In the genomic region with DNA sequence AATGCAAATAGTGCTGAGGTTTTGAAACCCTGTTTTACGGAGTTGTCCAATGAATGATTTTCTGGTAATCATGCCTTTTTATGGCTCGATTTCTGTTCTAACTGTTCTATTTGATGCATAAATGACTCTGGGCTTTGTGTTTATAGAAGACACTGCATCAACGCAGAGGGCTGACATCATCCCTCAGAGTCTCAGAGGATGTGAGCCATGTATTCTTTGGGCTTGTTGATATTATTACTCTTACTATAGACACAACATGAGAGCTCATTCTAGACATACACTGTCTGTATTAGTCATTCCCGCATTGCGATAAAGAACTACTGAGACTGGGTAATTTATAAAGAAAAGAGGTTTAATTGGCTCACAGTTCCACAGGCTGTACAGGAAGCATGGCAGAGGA, we compare ENCODE assay signal across 28 cellular contexts. TPM values are rescaled to one million over a fixed set of nuclear protein-coding genes. Genes with fewer than 3 reads are reported as not detected.
DNase-seq lines count a peak whose midpoint lies in the region; ATAC-seq and TF ChIP-seq lines count a peak whose summit lies in the region.
"Had no signal": no experiment of that assay in that cellular context is flagged by ENCODE, and none has a peak within 500 bp of the region (broad histone marks: within the 10 kb centered on the region; RNA-seq: fewer than 3 reads in every experiment).

No MANE protein-coding gene starts in this region.

- H3K4me1 ChIP-seq in body of pancreas, result peaks cover 6% of the 10 kb centered on the region
- H3K4me1 ChIP-seq: SJCRH30, spleen, vagina had no signal

- H3K4me3 Mint-ChIP-seq in stimulated activated naive CD8-positive, alpha-beta T cell treated with anti-CD3 and anti-CD28 coated beads, Interleukin-15, amount 100 ng/mL, for 72 hours, result no peak overlapping the region
- H3K4me3 Mint-ChIP-seq: activated CD8-positive, alpha-beta T cell treated with anti-CD3 and anti-CD28 coated beads for 36 hours; activated naive CD8-positive, alpha-beta T cell treated with anti-CD3 and anti-CD28 coated beads, Interleukin-2, amount 10 ng/mL, durations not matched to agents 7 days and 5 days; HFFc6; stimulated activated memory B cell treated with anti-CD40 and anti-IgM and Interleukin-4, amounts not matched to agents 10 μg/mL and 1 μg/mL and 100 μg/mL, for 72 hours; T-cell had no signal

- H3K4me3 ChIP-seq in body of pancreas, result no peak overlapping the region
- H3K4me3 ChIP-seq: cardiac muscle cell, PC-9, SJCRH30, spleen, vagina had no signal

- TF ChIP-seq POLR2A in body of pancreas (IDR thresholded peaks at IDR 0.05), result no peak

- ATAC-seq in body of pancreas, result no peak
- ATAC-seq in stimulated activated naive CD8-positive, alpha-beta T cell treated with anti-CD3 and anti-CD28 coated beads, Interleukin-15, amount 100 ng/mL, for 72 hours, result no peak
- ATAC-seq: activated CD4-positive, CD25-positive, alpha-beta regulatory T cell treated with anti-CD3 and anti-CD28 coated beads, Interleukin-2, amount 50 U/mL, for 24 hours; activated CD8-positive, alpha-beta T cell treated with anti-CD3 and anti-CD28 coated beads for 36 hours; stimulated activated memory B cell treated with anti-CD40 and anti-IgM and Interleukin-4, amounts not matched to agents 10 μg/mL and 1 μg/mL and 100 μg/mL, for 72 hours; T-cell had no signal

- H3K4me1 Mint-ChIP-seq in stimulated activated naive CD8-positive, alpha-beta T cell treated with anti-CD3 and anti-CD28 coated beads, Interleukin-15, amount 100 ng/mL, for 72 hours, result no peaks in the 10 kb centered on the region
- H3K4me1 Mint-ChIP-seq: activated naive CD8-positive, alpha-beta T cell treated with anti-CD3 and anti-CD28 coated beads, Interleukin-2, amount 10 ng/mL, durations not matched to agents 7 days and 5 days; stimulated activated memory B cell treated with anti-CD40 and anti-IgM and Interleukin-4, amounts not matched to agents 10 μg/mL and 1 μg/mL and 100 μg/mL, for 72 hours; T-cell had no signal

- intact Hi-C loops in body of pancreas (cut with DNase I), result no loop called here

- no peak for TF ChIP-seq CTCF in body of pancreas (IDR thresholded peaks at IDR 0.05)

- H3K27ac Mint-ChIP-seq in stimulated activated naive CD8-positive, alpha-beta T cell treated with anti-CD3 and anti-CD28 coated beads, Interleukin-15, amount 100 ng/mL, for 72 hours, result no peak overlapping the region
- H3K27ac Mint-ChIP-seq: activated CD8-positive, alpha-beta T cell treated with anti-CD3 and anti-CD28 coated beads for 36 hours; activated naive CD8-positive, alpha-beta T cell treated with anti-CD3 and anti-CD28 coated beads, Interleukin-2, amount 10 ng/mL, durations not matched to agents 7 days and 5 days; HFFc6; stimulated activated memory B cell treated with anti-CD40 and anti-IgM and Interleukin-4, amounts not matched to agents 10 μg/mL and 1 μg/mL and 100 μg/mL, for 72 hours; T-cell had no signal

- 82 to 83% methylated on average over 5 of the region's 5 CpGs for WGBS in body of pancreas, 2 donors

- DNase-seq in Daoy (ENCODE audit: low read depth) (peak; percentile 8), RKO (ENCODE audit: low spot score) (peak; percentile 3), dedifferentiated amniotic fluid mesenchymal stem cell (ENCODE audit: extremely low spot score) (peak; percentile 16), non-pigmented ciliary epithelial cell (ENCODE audit: low read depth) (peak; percentile 84), body of pancreas (no peak), SIG-M5 treated with dmso at 0.1 percent for 504 hours (lab: John Stamatoyannopoulos, UW; ENCODE audit: unreplicated experiment) (no peak), GDM1 (lab: John Stamatoyannopoulos, UW) (no peak)
- no peak for DNase-seq in stimulated activated naive CD8-positive, alpha-beta T cell treated with anti-CD3 and anti-CD28 coated beads, Interleukin-15, amount 100 ng/mL, for 72 hours
- DNase-seq: activated CD8-positive, alpha-beta T cell treated with anti-CD3 and anti-CD28 coated beads for 36 hours; activated effector memory CD4-positive, alpha-beta T cell treated with Interleukin-2 at 50 U/mL for 16 hours; activated naive CD8-positive, alpha-beta T cell treated with anti-CD3 and anti-CD28 coated beads, Interleukin-2, amount 10 ng/mL, durations not matched to agents 7 days and 5 days; activated T-cell treated with anti-CD3 and anti-CD28 coated beads for 4 hours; HFFc6; KG1; NCI-H1436 treated with DMSO at 0.1 percent for 48 hours; NCI-H510A treated with DMSO at 0.1 percent for 48 hours; PC-9; retina; SJCRH30; spleen; stimulated activated CD4-positive, alpha-beta T cell treated with anti-CD3 and anti-CD28 coated beads, Interleukin-2, amount 100 ng/mL, for 48 hours; T-cell had no signal

- H3K36me3 ChIP-seq in body of pancreas (replicated peaks in 1 of 2; ENCODE audit: insufficient read depth in 1 of 2, low read depth in 2 of 2), result no peaks in the 10 kb centered on the region
- H3K36me3 ChIP-seq: cardiac muscle cell, SJCRH30, spleen, vagina had no signal

- no peak overlapping the region for H3K27ac ChIP-seq in body of pancreas
- H3K27ac ChIP-seq: C4-2B, cardiac muscle cell, PC-9, SJCRH30, spleen, vagina had no signal

- H3K27me3 Mint-ChIP-seq in stimulated activated naive CD8-positive, alpha-beta T cell treated with anti-CD3 and anti-CD28 coated beads, Interleukin-15, amount 100 ng/mL, for 72 hours, result no peaks in the 10 kb centered on the region
- H3K27me3 Mint-ChIP-seq: stimulated activated memory B cell treated with anti-CD40 and anti-IgM and Interleukin-4, amounts not matched to agents 10 μg/mL and 1 μg/mL and 100 μg/mL, for 72 hours had no signal

- H3K9me3 Mint-ChIP-seq in stimulated activated naive CD8-positive, alpha-beta T cell treated with anti-CD3 and anti-CD28 coated beads, Interleukin-15, amount 100 ng/mL, for 72 hours, result peaks cover 8 to 9% of the 10 kb centered on the region in 2 donors
- H3K9me3 Mint-ChIP-seq: activated CD8-positive, alpha-beta T cell treated with anti-CD3 and anti-CD28 coated beads for 36 hours; activated naive CD8-positive, alpha-beta T cell treated with anti-CD3 and anti-CD28 coated beads, Interleukin-2, amount 10 ng/mL, durations not matched to agents 7 days and 5 days; stimulated activated memory B cell treated with anti-CD40 and anti-IgM and Interleukin-4, amounts not matched to agents 10 μg/mL and 1 μg/mL and 100 μg/mL, for 72 hours had no signal

- H3K27me3 ChIP-seq in body of pancreas, result no peaks in the 10 kb centered on the region
- H3K27me3 ChIP-seq: cardiac muscle cell, SJCRH30, spleen, vagina had no signal

- H3K9me3 ChIP-seq in body of pancreas, result no peaks in the 10 kb centered on the region
- H3K9me3 ChIP-seq: SJCRH30, spleen, vagina had no signal

RNA-seq across cellular contexts. Expression of a gene that starts 31.6 kb away (rescaled TPM):
- 0.15 and 0.57 TPM in 2 replicates for total RNA-seq in Daoy (2014; rRNA removed; shearing (Covaris generic))
- total RNA-seq in body of pancreas, result under 1 TPM; 0.78 to 0.99 TPM
- total RNA-seq: activated CD8-positive, alpha-beta T cell treated with anti-CD3 and anti-CD28 coated beads for 36 hours; activated naive CD8-positive, alpha-beta T cell treated with anti-CD3 and anti-CD28 coated beads, Interleukin-2, amount 10 ng/mL, durations not matched to agents 7 days and 5 days; dermis microvascular lymphatic vessel endothelial cell; PC-9 had no signal

Comparison
In these comparisons a context has a peak if more than half of its experiments do, and no peak if none do; other contexts are left out.
1. DNase-seq: peak in Daoy (single experiment), RKO (single experiment), dedifferentiated amniotic fluid mesenchymal stem cell (single experiment) and non-pigmented ciliary epithelial cell (single experiment); none in body of pancreas (0 of 4), SIG-M5 treated with dmso at 0.1 percent for 504 hours (single experiment), GDM1 (single experiment) and stimulated activated naive CD8-positive, alpha-beta T cell treated with anti-CD3 and anti-CD28 coated beads, Interleukin-15, amount 100 ng/mL, for 72 hours (0 of 2).